Comparison of ENCODE assay signal across 20 cellular contexts in genomic region chr18:62660741-62661140, GRCh38. TPM values are rescaled to one million over a fixed set of nuclear protein-coding genes. Genes with fewer than 3 reads are reported as not detected.
DNase-seq lines count a peak whose midpoint lies in the region; ATAC-seq and TF ChIP-seq lines count a peak whose summit lies in the region.
"Had no signal": no experiment of that assay in that cellular context is flagged by ENCODE, and none has a peak within 500 bp of the region (broad histone marks: within the 10 kb centered on the region; RNA-seq: fewer than 3 reads in every experiment).

No MANE protein-coding gene starts in this region.

- peaks cover under 1% of the 10 kb centered on the region for H3K4me1 Mint-ChIP-seq in endodermal cell

- POLR2A ChIA-PET in A673 (lab: Charles Lee; ENCODE audit: low non-redundant PET): no interaction called here

- DNase-seq in A673 (ENCODE audit: low spot score) (peak; percentile 32), AG20443 (ENCODE audit: low spot score) (peak; percentile 29), NCI-H146 treated with DMSO at 0.1 percent for 48 hours (lab: John Stamatoyannopoulos, UW; ENCODE audit: unreplicated experiment) (peak; percentile 93), endodermal cell (peak; percentile 3)
- DNase-seq: CD8-positive, alpha-beta T cell; DMS79 treated with DMSO at 0.1 percent for 48 hours; GDM1; GOT3; NCI-H1436 treated with DMSO at 0.1 percent for 48 hours; NCI-H510A treated with DMSO at 0.1 percent for 48 hours; SHP77 treated with DMSO at 0.1 percent for 48 hours; T-helper 1 cell; T1000 had no signal

- H3K9me3 ChIP-seq in A673 (ENCODE audit: low read depth, low read length, poor library complexity, severe bottlenecking): no peaks in the 10 kb centered on the region
- no peaks in the 10 kb centered on the region for H3K9me3 ChIP-seq in endodermal cell (ENCODE audit: control insufficient read depth, low read length)

- no peaks in the 10 kb centered on the region for H3K27me3 ChIP-seq in A673 (replicated peaks; ENCODE audit: insufficient read depth, low read depth, low read length, poor library complexity)
- no peaks in the 10 kb centered on the region for H3K27me3 ChIP-seq in endodermal cell (ENCODE audit: control insufficient read depth, insufficient read depth, low read length, poor library complexity, severe bottlenecking)
- H3K27me3 ChIP-seq: BLaER1 had no signal

- H3K27ac ChIP-seq in A673 (ENCODE audit: low read depth, low read length, poor library complexity, severe bottlenecking) (no peak overlapping the region), endodermal cell (ENCODE audit: low read depth, low read length) (no peak overlapping the region)
- H3K27ac ChIP-seq: BLaER1, HL-60 had no signal

- no TSS peak for BruUV-seq in A673 (replicated peaks; lab: Mats Ljungman, UMichigan)

- ATAC-seq in GM18868 (IDR thresholded peaks at IDR 0.05; ENCODE audit: unreplicated experiment): no peak
- no peak for ATAC-seq in GM18520 (IDR thresholded peaks at IDR 0.05; ENCODE audit: unreplicated experiment)
- no peak for ATAC-seq in GM21619 (IDR thresholded peaks at IDR 0.05; ENCODE audit: unreplicated experiment)
- ATAC-seq: CD8-positive, alpha-beta T cell; GM12878; SK-N-SH treated with all-trans-retinoic acid at 6 μM for 48 hours had no signal

- no peak overlapping the region for H3K9ac ChIP-seq in endodermal cell (ENCODE audit: extremely low read depth, low read length, poor library complexity, severe bottlenecking)
- H3K9ac ChIP-seq: BLaER1 had no signal

- TF ChIP-seq CTCF in A673 (conservative IDR thresholded peaks at IDR 0.05; ENCODE audit: low read depth, low read length) (no peak), endodermal cell (conservative IDR thresholded peaks at IDR 0.05) (no peak)

- H3K27ac Mint-ChIP-seq in endodermal cell: no peak overlapping the region
- H3K27ac Mint-ChIP-seq: CD8-positive, alpha-beta T cell had no signal

- no peaks in the 10 kb centered on the region for H3K36me3 Mint-ChIP-seq in endodermal cell (ENCODE audit: low read depth)
- H3K36me3 Mint-ChIP-seq: CD8-positive, alpha-beta T cell had no signal

- intact Hi-C loops in A673 (cut with micrococcal nuclease; ENCODE audit: unreplicated experiment): no loop called here

- CTCF ChIA-PET in A673 (lab: Charles Lee): no interaction called here

- H3K9me3 Mint-ChIP-seq in endodermal cell: no peaks in the 10 kb centered on the region
- H3K9me3 Mint-ChIP-seq: CD8-positive, alpha-beta T cell had no signal

- H3K36me3 ChIP-seq in A673 (ENCODE audit: insufficient read depth, low read length, poor library complexity, severe bottlenecking) (no peaks in the 10 kb centered on the region), endodermal cell (ENCODE audit: control insufficient read depth, insufficient read depth, low read length) (no peaks in the 10 kb centered on the region)
- H3K36me3 ChIP-seq: BLaER1 had no signal

- 84 to 100% methylated on average over 2 to 3 of the region's 4 CpGs for WGBS in endodermal cell (ENCODE audit: insufficient coverage in 1 of 2, insufficient read length in 1 of 2), 2 experiments

- no peak overlapping the region for H3K4me3 Mint-ChIP-seq in endodermal cell
- H3K4me3 Mint-ChIP-seq: CD8-positive, alpha-beta T cell had no signal

- H3K4me1 ChIP-seq in A673 (ENCODE audit: insufficient read depth, low read length, poor library complexity, severe bottlenecking) (no peaks in the 10 kb centered on the region), endodermal cell (ENCODE audit: control insufficient read depth, insufficient read depth, low read length) (no peaks in the 10 kb centered on the region)

- H3K27me3 Mint-ChIP-seq in endodermal cell (ENCODE audit: insufficient read depth): no peaks in the 10 kb centered on the region

- H3K4me3 ChIP-seq in A673 (ENCODE audit: low read depth, low read length, poor library complexity, severe bottlenecking) (no peak overlapping the region), endodermal cell (ENCODE audit: low read length) (no peak overlapping the region)
- H3K4me3 ChIP-seq: BLaER1, GM12878 had no signal

RNA-seq across cellular contexts. Expression of gene PHLPP1, which starts 54.6 kb away (rescaled TPM):
- total RNA-seq in A673 (2021) (13.7 and 17.5 TPM in 2 replicates), endodermal cell (10 to 100 TPM; 19.8 to 28.1 TPM)
- 18.1 TPM for polyA plus RNA-seq in endodermal cell (2013, experiment 1 of 2)
- polyA plus RNA-seq in endodermal cell (2013, experiment 2 of 2): 16.0 TPM

Comparison
In these comparisons a context has a peak if more than half of its experiments do, and no peak if none do; other contexts are left out.
1. DNase-seq: peak in every context shown above with its lines; median percentile 93 in NCI-H146 treated with DMSO at 0.1 percent for 48 hours; 32 in A673; 29 in AG20443; 3 in endodermal cell.